Comparison of ENCODE assay signal across 12 cellular contexts in the genomic region with DNA sequence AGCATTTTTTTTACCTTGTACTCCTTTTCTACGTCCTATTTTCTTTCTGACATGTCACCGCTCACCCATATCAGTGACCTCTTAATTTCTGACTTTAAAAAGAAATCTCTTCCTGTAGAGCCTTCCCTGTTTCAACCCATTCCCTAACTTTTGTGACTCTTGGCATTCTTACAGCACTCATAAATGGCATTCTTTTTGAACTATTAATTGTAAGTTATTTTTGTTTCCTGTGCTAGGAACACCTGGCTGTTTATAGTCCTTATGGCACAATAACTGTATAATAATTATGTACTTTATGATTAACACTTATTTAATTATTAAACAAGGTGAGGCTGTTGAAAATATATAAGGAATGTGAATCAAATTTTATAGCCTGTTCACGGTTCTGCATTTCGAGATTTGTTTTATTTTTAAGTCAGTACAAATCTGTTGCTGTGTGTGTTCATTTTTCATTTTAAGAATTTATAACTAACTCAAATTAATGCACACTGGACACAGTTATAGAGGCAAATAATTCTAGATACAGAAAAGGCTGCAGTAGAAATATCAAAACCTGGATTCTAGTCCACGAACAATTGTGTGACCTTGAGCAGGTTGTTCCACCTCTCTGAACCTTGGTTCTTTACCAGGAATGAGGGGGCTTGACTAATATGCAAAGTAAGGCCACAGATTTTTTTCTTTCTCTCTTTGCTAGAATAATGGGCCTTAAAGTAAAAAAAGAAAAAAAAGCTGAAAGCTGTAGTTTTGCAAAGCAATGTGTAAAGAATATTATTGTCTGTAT. TPM values are rescaled to one million over a fixed set of nuclear protein-coding genes. Genes with fewer than 3 reads are reported as not detected.
A peak's percentile ranks its signal among the peaks of the same experiment; 100 is the strongest.
DNase-seq lines count a peak whose midpoint lies in the region; ATAC-seq and TF ChIP-seq lines count a peak whose summit lies in the region.
"Had no signal": no experiment of that assay in that cellular context is flagged by ENCODE, and none has a peak within 500 bp of the region (broad histone marks: within the 10 kb centered on the region; RNA-seq: fewer than 3 reads in every experiment).

No MANE protein-coding gene starts in this region.

- no peaks in the 10 kb centered on the region; the same call in 1 of the 2 replicates for H3F3A ChIP-seq in OCI-LY1 (ENCODE audit: insufficient read depth, low read length)

- H2AFZ ChIP-seq in OCI-LY1 (ENCODE audit: low read length): no peak overlapping the region

- no peak for DNase-seq in activated CD4-positive, alpha-beta T cell treated with anti-CD3 and anti-CD28 coated beads for 36 hours
- DNase-seq in activated CD4-positive, alpha-beta T cell treated with anti-CD3 and anti-CD28 coated beads for 1 hour: no peak
- DNase-seq in endodermal cell: no peak
- no peak for DNase-seq in sigmoid colon
- no peak for DNase-seq in effector memory CD4-positive, alpha-beta T cell
- DNase-seq in SKM-1 (lab: John Stamatoyannopoulos, UW; ENCODE audit: unreplicated experiment): no peak
- DNase-seq in NCI-H748 (lab: John Stamatoyannopoulos, UW; ENCODE audit: unreplicated experiment): no peak
- DNase-seq: ACHN, activated gamma-delta T cell, NCI-H446 had no signal

- H3K4me3 ChIP-seq in OCI-LY1 (ENCODE audit: low read depth, low read length, poor library complexity, severe bottlenecking) (peak overlapping the region; percentile 89), endodermal cell (ENCODE audit: low read length) (peak overlapping the region; percentile 84), sigmoid colon (peak overlapping the region; percentile 96 to 100 (median 98))
- H3K4me3 ChIP-seq in effector memory CD4-positive, alpha-beta T cell (ENCODE audit: insufficient read depth, low read depth, low read length, poor library complexity, severe bottlenecking): no peak overlapping the region

- peak overlapping the region; percentile 92 for H3K9ac ChIP-seq in OCI-LY1 (ENCODE audit: low read length)
- no peak overlapping the region for H3K9ac ChIP-seq in endodermal cell (ENCODE audit: extremely low read depth, low read length, poor library complexity, severe bottlenecking)

- H3K27me3 ChIP-seq in OCI-LY1 (ENCODE audit: insufficient read depth, low read length): no peaks in the 10 kb centered on the region
- H3K27me3 ChIP-seq in endodermal cell (ENCODE audit: control insufficient read depth, insufficient read depth, low read length, poor library complexity, severe bottlenecking): no peaks in the 10 kb centered on the region
- no peaks in the 10 kb centered on the region for H3K27me3 ChIP-seq in sigmoid colon
- H3K27me3 ChIP-seq in effector memory CD4-positive, alpha-beta T cell (replicated peaks; ENCODE audit: control insufficient read depth, insufficient read depth, low read length, poor library complexity, severe bottlenecking): no peaks in the 10 kb centered on the region

- H4K20me1 ChIP-seq in OCI-LY1 (ENCODE audit: insufficient read depth, low read length): no peaks in the 10 kb centered on the region

- peaks cover 18% of the 10 kb centered on the region for H3K4me1 Mint-ChIP-seq in activated CD4-positive, alpha-beta T cell treated with anti-CD3 and anti-CD28 coated beads for 36 hours
- peaks cover 42% of the 10 kb centered on the region for H3K4me1 Mint-ChIP-seq in endodermal cell

- H3K27ac ChIP-seq in OCI-LY1 (ENCODE audit: low read depth, low read length, poor library complexity, severe bottlenecking) (no peak overlapping the region), endodermal cell (ENCODE audit: low read depth, low read length) (no peak overlapping the region), sigmoid colon (peak overlapping the region in 3 of 4 donors; percentile 90 to 97 (median 94))
- no peak overlapping the region for H3K27ac ChIP-seq in effector memory CD4-positive, alpha-beta T cell (ENCODE audit: insufficient read depth, low read length, poor library complexity, severe bottlenecking)

- no peak for TF ChIP-seq EP300 in sigmoid colon (IDR thresholded peaks at IDR 0.05)

- H3K9me3 ChIP-seq in OCI-LY1 (ENCODE audit: low read length): no peaks in the 10 kb centered on the region
- H3K9me3 ChIP-seq in endodermal cell (ENCODE audit: control insufficient read depth, low read length): no peaks in the 10 kb centered on the region
- H3K9me3 ChIP-seq in sigmoid colon: no peaks in the 10 kb centered on the region
- no peaks in the 10 kb centered on the region for H3K9me3 ChIP-seq in effector memory CD4-positive, alpha-beta T cell (ENCODE audit: control insufficient read depth, low read length)

- H3K4me2 ChIP-seq in OCI-LY1 (ENCODE audit: low read length): peak overlapping the region; percentile 85

- H3K27me3 Mint-ChIP-seq in activated CD4-positive, alpha-beta T cell treated with anti-CD3 and anti-CD28 coated beads for 36 hours: no peaks in the 10 kb centered on the region
- no peaks in the 10 kb centered on the region for H3K27me3 Mint-ChIP-seq in endodermal cell (ENCODE audit: insufficient read depth)

- TF ChIP-seq POLR2A in sigmoid colon (IDR thresholded peaks at IDR 0.05): no peak

- 88 to 95% methylated on average over 3 to 4 of the region's 5 CpGs for WGBS in endodermal cell (ENCODE audit: insufficient coverage in 1 of 2, insufficient read length in 1 of 2), 2 experiments
- 64 to 83% methylated on average over 5 of the region's 5 CpGs for WGBS in sigmoid colon, 2 donors

- H3K36me3 ChIP-seq in OCI-LY1 (ENCODE audit: insufficient read depth, low read length): peaks cover 9% of the 10 kb centered on the region; the same call in 1 of the 2 replicates
- peaks cover 3% of the 10 kb centered on the region for H3K36me3 ChIP-seq in endodermal cell (ENCODE audit: control insufficient read depth, insufficient read depth, low read length)
- H3K36me3 ChIP-seq in sigmoid colon: peaks cover 0 to 19% (median 4%) of the 10 kb centered on the region in 4 donors
- H3K36me3 ChIP-seq in effector memory CD4-positive, alpha-beta T cell (ENCODE audit: control insufficient read depth, insufficient read depth, low read length): peaks cover 4% of the 10 kb centered on the region

- no peak for TF ChIP-seq CTCF in OCI-LY1 (IDR thresholded peaks at IDR 0.05; ENCODE audit: low read length)
- TF ChIP-seq CTCF in endodermal cell (conservative IDR thresholded peaks at IDR 0.05): no peak
- no peak for TF ChIP-seq CTCF in sigmoid colon (IDR thresholded peaks at IDR 0.05)

- H3K4me3 Mint-ChIP-seq in activated CD4-positive, alpha-beta T cell treated with anti-CD3 and anti-CD28 coated beads for 36 hours: peak overlapping the region; percentile 95
- peak overlapping the region; percentile 73 for H3K4me3 Mint-ChIP-seq in endodermal cell

- H3K79me2 ChIP-seq in OCI-LY1 (ENCODE audit: insufficient read depth, low read length): peaks cover 13% of the 10 kb centered on the region

- intact Hi-C loops in activated CD4-positive, alpha-beta T cell treated with anti-CD3 and anti-CD28 coated beads for 36 hours (cut with DNase I, micrococcal nuclease): loop anchor here (5.0 kb wide), 2 partner anchors 175 to 1075 kb away; partner anchors contain the start of genes CFAP61 (in 1 of the 2), CRNKL1 (in 1 of the 2) and XRN2 (in 1 of the 2)
- intact Hi-C loops in sigmoid colon (cut with DNase I): loop anchor here (5.0 to 10.0 kb wide), 7 partner anchors 65 to 777 kb away; partner anchors contain the start of genes RALGAPA2 and XRN2

- H3K4me1 ChIP-seq in OCI-LY1 (ENCODE audit: insufficient read depth, low read length, severe bottlenecking): peaks cover 31% of the 10 kb centered on the region
- no peaks in the 10 kb centered on the region for H3K4me1 ChIP-seq in endodermal cell (ENCODE audit: control insufficient read depth, insufficient read depth, low read length)
- H3K4me1 ChIP-seq in sigmoid colon: peaks cover 0 to 31% (median 21%) of the 10 kb centered on the region in 4 donors
- peaks cover 4% of the 10 kb centered on the region for H3K4me1 ChIP-seq in effector memory CD4-positive, alpha-beta T cell (ENCODE audit: control insufficient read depth, insufficient read depth, low read length, poor library complexity, severe bottlenecking)

- peaks cover 4% of the 10 kb centered on the region for H3K36me3 Mint-ChIP-seq in activated CD4-positive, alpha-beta T cell treated with anti-CD3 and anti-CD28 coated beads for 36 hours (ENCODE audit: low read depth)
- peaks cover 10% of the 10 kb centered on the region for H3K36me3 Mint-ChIP-seq in endodermal cell (ENCODE audit: low read depth)

- no peak for ATAC-seq in activated CD4-positive, alpha-beta T cell treated with anti-CD3 and anti-CD28 coated beads for 36 hours

- no peak overlapping the region for H3K27ac Mint-ChIP-seq in activated CD4-positive, alpha-beta T cell treated with anti-CD3 and anti-CD28 coated beads for 36 hours
- H3K27ac Mint-ChIP-seq in endodermal cell: no peak overlapping the region

- CTCF ChIA-PET in activated CD4-positive, alpha-beta T cell treated with anti-CD3 and anti-CD28 coated beads for 36 hours (lab: Charles Lee): interaction anchor here (0.7 to 0.9 kb wide), 2 partner anchors 380 to 387 kb away, joined by 3 to 4 read pairs; no protein-coding TSS in a partner anchor

- H3K9me2 ChIP-seq in OCI-LY1 (ENCODE audit: low read depth, low read length): no peaks in the 10 kb centered on the region

- POLR2A ChIA-PET in activated CD4-positive, alpha-beta T cell treated with anti-CD3 and anti-CD28 coated beads for 36 hours (lab: Charles Lee): no interaction called here

- H3K9me3 Mint-ChIP-seq in activated CD4-positive, alpha-beta T cell treated with anti-CD3 and anti-CD28 coated beads for 36 hours (ENCODE audit: low read depth): no peaks in the 10 kb centered on the region
- no peaks in the 10 kb centered on the region for H3K9me3 Mint-ChIP-seq in endodermal cell

RNA-seq across cellular contexts. Expression of gene KIZ, which starts 1.5 kb away (rescaled TPM):
- 10 to 100 TPM; 13.2 to 15.2 TPM for total RNA-seq in activated CD4-positive, alpha-beta T cell treated with anti-CD3 and anti-CD28 coated beads for 36 hours
- total RNA-seq in endodermal cell (10 to 100 TPM; 50.3 to 50.8 TPM), sigmoid colon (100 to 1,000 TPM; 171 to 291 (median 193) TPM)
- 13.4 TPM for polyA plus RNA-seq in endodermal cell (2013, experiment 1 of 2)
- polyA plus RNA-seq in endodermal cell (2013, experiment 2 of 2): 14.1 TPM
- 10 to 100 TPM in 1 of 3 donors, 1 to 10 TPM in 2; 5.1 to 15.0 (median 9.4) TPM for polyA plus RNA-seq in sigmoid colon

RNA-seq across cellular contexts. Expression of gene LINC00237, which starts 21.2 kb away (rescaled TPM):
- total RNA-seq in activated CD4-positive, alpha-beta T cell treated with anti-CD3 and anti-CD28 coated beads for 36 hours: not detected
- total RNA-seq in endodermal cell: 1 to 10 TPM in 1 of 2 donors, not detected in 1; 2.0 TPM
- polyA plus RNA-seq in endodermal cell (2013, experiment 1 of 2): not detected
- polyA plus RNA-seq in endodermal cell (2013, experiment 2 of 2): not detected
- total RNA-seq in sigmoid colon: not detected
- polyA plus RNA-seq in sigmoid colon: not detected
- total RNA-seq: sciatic nerve had no signal

Comparison
In these comparisons a context has a peak if more than half of its experiments do, and no peak if none do; other contexts are left out.
1. H3K27ac ChIP-seq: peak in sigmoid colon (3 of 4); none in OCI-LY1 (single experiment), endodermal cell (single experiment) and effector memory CD4-positive, alpha-beta T cell (single experiment).